Comparison of ENCODE assay signal across 8 cellular contexts in genomic region chr15:100849021-100849831, GRCh38. TPM values are rescaled to one million over a fixed set of nuclear protein-coding genes. Genes with fewer than 3 reads are reported as not detected.
DNase-seq lines count a peak whose midpoint lies in the region; ATAC-seq and TF ChIP-seq lines count a peak whose summit lies in the region.

No MANE protein-coding gene starts in this region.

- peak overlapping the region; percentile 60 for H3K4me3 ChIP-seq in choroid plexus epithelial cell (ENCODE audit: low read depth, low read length)

- DNase-seq in EL (peak; percentile 57), HS-5 (ENCODE audit: low read depth) (peak; percentile 30), choroid plexus epithelial cell (ENCODE audit: low read depth) (peak; percentile 39), lung microvascular endothelial cell (ENCODE audit: low read depth in 2 of 2) (peak; percentile 30 to 69), NCI-H226 (no peak)
- DNase-seq in activated CD4-positive, CD25-positive, alpha-beta regulatory T cell treated with anti-CD3 and anti-CD28 coated beads, Interleukin-2, amount 50 U/mL, for 16 hours (ENCODE audit: low read depth, low spot score), result peak; percentile 6
- DNase-seq in stimulated activated CD8-positive, alpha-beta memory T cell treated with anti-CD3 and anti-CD28 coated beads, Interleukin-2, amount 100 ng/mL, for 48 hours (ENCODE audit: low read depth in 2 of 2), result peak; percentile 41 to 44

- TF ChIP-seq CTCF in choroid plexus epithelial cell (conservative IDR thresholded peaks at IDR 0.05; ENCODE audit: low read depth, low read length), result no peak

- ATAC-seq in GM18867 (IDR thresholded peaks at IDR 0.05; ENCODE audit: unreplicated experiment), result no peak

RNA-seq across cellular contexts. Expression of gene ALDH1A3, which starts 30.4 kb away (rescaled TPM):
- 16.1 and 22.2 TPM in 2 replicates for total RNA-seq in lung microvascular endothelial cell
